8 cellular contexts compared by ENCODE assay signal in the genomic region with DNA sequence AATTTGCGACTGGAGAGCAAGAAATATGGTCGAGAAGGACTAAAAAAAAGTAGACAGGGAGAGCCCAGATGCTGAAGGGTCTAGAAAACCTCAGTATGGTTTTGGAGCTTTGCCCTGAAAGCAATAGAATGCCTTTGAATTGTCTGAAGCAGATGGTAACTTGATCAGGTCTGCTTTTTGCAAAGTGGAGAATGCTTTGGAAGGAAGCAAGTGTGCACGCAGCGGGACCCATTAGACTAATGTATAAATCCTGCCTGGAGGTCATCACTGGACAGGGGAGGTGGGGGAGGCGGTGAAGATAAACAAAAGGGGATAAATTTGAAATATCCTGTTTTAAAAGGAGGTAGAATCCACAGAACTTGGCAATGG. TPM values are rescaled to one million over a fixed set of nuclear protein-coding genes. Genes with fewer than 3 reads are reported as not detected.
DNase-seq lines count a peak whose midpoint lies in the region; ATAC-seq and TF ChIP-seq lines count a peak whose summit lies in the region.

No MANE protein-coding gene starts in this region.

- POLR2A ChIA-PET in AG04449 (lab: Yijun Ruan, JAX): interaction anchor here (0.6 to 2.0 kb wide), 3 partner anchors 18 to 317 kb away, joined by 4 to 7 read pairs (median 6); a partner anchor contains a TSS

- CTCF ChIA-PET in AG04449 (lab: Yijun Ruan, JAX): interaction anchor here (0.8 to 2.1 kb wide), 6 partner anchors 11 to 203 kb away, joined by 3 to 6 read pairs (median 3); partner anchors contain the start of genes C2CD2L, CBL and DPAGT1

- H3K27me3 Mint-ChIP-seq in T-helper 17 cell: no peaks in the 10 kb centered on the region

- H3K4me3 ChIP-seq in AG04449 (ENCODE audit: low read depth, low read length) (peak overlapping the region; percentile 65), HAP-1 (peak overlapping the region; percentile 83), foreskin fibroblast (ENCODE audit: low read depth in 1 of 2, low read length in 2 of 2) (peak overlapping the region; percentile 59 to 89), skeletal muscle cell (ENCODE audit: low read depth, low read length) (peak overlapping the region; percentile 84)

- in situ Hi-C loops in HAP-1 (cut with MboI; ENCODE audit: low sequenced_read_pairs): no loop called here

- H3K27ac Mint-ChIP-seq in T-helper 17 cell: peak overlapping the region; percentile 98

- ATAC-seq in T-helper 17 cell (no peak), GM18498 (IDR thresholded peaks at IDR 0.05; ENCODE audit: unreplicated experiment) (no peak), GM19395 (IDR thresholded peaks at IDR 0.05; ENCODE audit: unreplicated experiment) (no peak)

- H3K36me3 Mint-ChIP-seq in T-helper 17 cell (ENCODE audit: low read depth): no peaks in the 10 kb centered on the region

- TF ChIP-seq CTCF in AG04449 (IDR thresholded peaks at IDR 0.05; ENCODE audit: insufficient read depth, low read length, missing control alignments) (no peak), foreskin fibroblast (IDR thresholded peaks at IDR 0.05; ENCODE audit: low read depth, low read length) (no peak)

- H3K9me3 ChIP-seq in HAP-1 (no peaks in the 10 kb centered on the region), T-helper 17 cell (ENCODE audit: control insufficient read depth, low read length, poor library complexity, severe bottlenecking) (no peaks in the 10 kb centered on the region)

- H3K36me3 ChIP-seq in HAP-1 (replicated peaks): peaks cover 17% of the 10 kb centered on the region

- peaks cover 36% of the 10 kb centered on the region for H3K4me1 Mint-ChIP-seq in T-helper 17 cell

- H3K4me3 Mint-ChIP-seq in T-helper 17 cell: peak overlapping the region; percentile 99

- peaks cover 13% of the 10 kb centered on the region for H3K4me1 ChIP-seq in HAP-1

- DNase-seq in AG04449 (ENCODE audit: low read depth, low spot score): no peak
- peak; percentile 61 to 74 for DNase-seq in HAP-1 (ENCODE audit: low spot score in 2 of 2)
- DNase-seq in T-helper 17 cell: no peak
- peak; percentile 53 to 78 for DNase-seq in foreskin fibroblast
- DNase-seq in skeletal muscle cell (ENCODE audit: low read depth): no peak
- DNase-seq in retina: no peak

- H3K27me3 ChIP-seq in HAP-1 (ENCODE audit: low read depth): no peaks in the 10 kb centered on the region

RNA-seq across cellular contexts. Expression of gene HINFP, which starts 0.8 kb away (rescaled TPM):
- total RNA-seq in T-helper 17 cell: 10 to 100 TPM; 22.3 to 26.1 TPM

RNA-seq across cellular contexts. Expression of gene C2CD2L, which starts 13.5 kb away (rescaled TPM):
- 10 to 100 TPM; 20.9 to 24.6 TPM for total RNA-seq in T-helper 17 cell

RNA-seq across cellular contexts. Expression of gene DPAGT1, which starts 19.0 kb away (rescaled TPM):
- total RNA-seq in T-helper 17 cell: 10 to 100 TPM; 18.9 to 20.5 TPM

RNA-seq across cellular contexts. Expression of gene ABCG4, which starts 28.2 kb away (rescaled TPM):
- not detected for total RNA-seq in T-helper 17 cell

RNA-seq across cellular contexts. Expression of gene HMBS, which starts 35.9 kb away (rescaled TPM):
- total RNA-seq in T-helper 17 cell: 1 to 10 TPM; 8.7 to 9.1 TPM

Comparison
In these comparisons a context has a peak if more than half of its experiments do, and no peak if none do; other contexts are left out.
1. DNase-seq: peak in HAP-1 (2 of 2) and foreskin fibroblast (2 of 2); none in AG04449 (single experiment), T-helper 17 cell (0 of 3), skeletal muscle cell (single experiment) and retina (single experiment).
2. Peak in every context shown above with its lines, with median percentiles within 50 percentile points of each other: H3K4me3 ChIP-seq.